ENCODE assay signal across 20 cellular contexts in the genomic region with DNA sequence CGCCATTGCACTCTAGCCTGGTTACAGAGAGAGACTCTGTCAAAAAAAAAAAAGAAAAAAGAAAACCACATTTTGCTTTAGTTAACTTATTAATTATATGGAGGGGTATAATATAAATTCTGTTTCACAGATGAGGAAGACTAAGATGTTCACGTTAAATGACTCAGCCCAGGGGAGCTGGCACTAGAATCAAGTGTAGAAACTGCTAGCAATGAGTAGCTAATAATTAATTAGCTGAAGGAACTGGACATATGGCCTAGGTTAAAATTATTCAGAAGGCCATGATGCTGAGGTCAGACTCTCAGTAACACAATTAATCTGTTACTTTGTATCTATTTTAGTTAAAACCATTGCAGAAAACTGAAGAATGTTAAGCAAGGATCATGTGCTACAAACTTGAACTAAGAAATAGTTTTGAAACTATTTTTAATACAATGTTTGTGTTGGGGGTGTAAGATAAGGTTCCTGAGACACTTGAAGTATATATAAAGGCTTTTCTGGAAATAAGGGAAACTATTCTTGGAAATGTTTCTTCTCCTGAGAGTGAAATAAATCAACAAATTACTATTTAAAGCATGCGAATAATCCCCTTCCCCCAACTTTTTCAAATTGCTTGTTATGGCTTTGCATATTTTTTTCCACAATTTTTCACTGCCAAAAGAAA.
DNase-seq lines count a peak whose midpoint lies in the region; ATAC-seq, FAIRE-seq and TF ChIP-seq lines count a peak whose summit lies in the region.
"Had no signal": no experiment of that assay in that cellular context is flagged by ENCODE, and none has a peak within 500 bp of the region (broad histone marks: within the 10 kb centered on the region; RNA-seq: fewer than 3 reads in every experiment).

No MANE protein-coding gene starts in this region.

- intact Hi-C loops in left ventricle myocardium inferior (cut with micrococcal nuclease) (no loop called here), kidney (cut with DNase I) (no loop called here), mucosa of descending colon (cut with DNase I, micrococcal nuclease) (no loop called here)

- no peak overlapping the region for H3K9ac ChIP-seq in kidney (ENCODE audit: low read length in 2 of 2)

- H3K4me3 Mint-ChIP-seq in HFFc6, result no peak overlapping the region
- H3K4me3 Mint-ChIP-seq: CD14-positive monocyte; CD8-positive, alpha-beta T cell had no signal

- H3K27ac Mint-ChIP-seq in HFFc6, result no peak overlapping the region
- H3K27ac Mint-ChIP-seq: CD14-positive monocyte; CD8-positive, alpha-beta T cell had no signal

- H3K36me3 ChIP-seq in left ventricle myocardium inferior (no peaks in the 10 kb centered on the region), right atrium auricular region (no peaks in the 10 kb centered on the region), kidney (ENCODE audit: control insufficient read depth in 1 of 2, insufficient read depth in 2 of 2, low read length in 2 of 2) (no peaks in the 10 kb centered on the region), mucosa of descending colon (ENCODE audit: low read depth) (no peaks in the 10 kb centered on the region)

- FAIRE-seq in kidney (lab: Jason Lieb, UNC), result peak; percentile 11
- FAIRE-seq: D721Med, G401.6, GM12891 had no signal

- ATAC-seq in GM21619 (IDR thresholded peaks at IDR 0.05; ENCODE audit: unreplicated experiment) (no peak), mucosa of descending colon (no peak)
- ATAC-seq: CD8-positive, alpha-beta T cell had no signal

- no peak for DNase-seq in left ventricle myocardium inferior
- no peak for DNase-seq in right atrium auricular region (ENCODE audit: low spot score)
- no peak for DNase-seq in kidney
- DNase-seq in retinal pigment epithelial cell (ENCODE audit: low read depth), result peak; percentile 21
- DNase-seq in HFFc6, result no peak
- DNase-seq in mucosa of descending colon, result no peak
- no peak for DNase-seq in mesenteric fat pad (ENCODE audit: low spot score)
- DNase-seq: CD8-positive, alpha-beta T cell; COR-L47; DMS153; DMS79 treated with DMSO at 0.1 percent for 48 hours; EL; HCEC 1CT had no signal

- H3K4me3 ChIP-seq in left ventricle myocardium inferior (no peak overlapping the region), right atrium auricular region (no peak overlapping the region), kidney (ENCODE audit: low read length in 2 of 2) (no peak overlapping the region), retinal pigment epithelial cell (ENCODE audit: low read length) (no peak overlapping the region), mucosa of descending colon (no peak overlapping the region)

- H3K27me3 Mint-ChIP-seq in HFFc6 (ENCODE audit: insufficient read depth), result no peaks in the 10 kb centered on the region

- H3K9me3 ChIP-seq in left ventricle myocardium inferior (replicated peaks) (peaks cover 8% of the 10 kb centered on the region), right atrium auricular region (no peaks in the 10 kb centered on the region), kidney (ENCODE audit: control insufficient read depth in 1 of 2, low read length in 2 of 2) (no peaks in the 10 kb centered on the region), mucosa of descending colon (no peaks in the 10 kb centered on the region)

- TF ChIP-seq CTCF in left ventricle myocardium inferior (IDR thresholded peaks at IDR 0.05; ENCODE audit: borderline replicate concordance), result no peak
- TF ChIP-seq CTCF in right atrium auricular region (IDR thresholded peaks at IDR 0.05), result no peak
- no peak for TF ChIP-seq CTCF in kidney (IDR thresholded peaks at IDR 0.05; ENCODE audit: borderline replicate concordance, extremely low read depth, insufficient read depth)
- no peak for TF ChIP-seq CTCF in retinal pigment epithelial cell (conservative IDR thresholded peaks at IDR 0.05; ENCODE audit: low read depth, low read length)
- no peak for TF ChIP-seq CTCF in HFFc6 (IDR thresholded peaks at IDR 0.05)
- no peak for TF ChIP-seq CTCF in mucosa of descending colon (IDR thresholded peaks at IDR 0.05)

- H3K27ac ChIP-seq in left ventricle myocardium inferior (replicated peaks) (peak overlapping the region; percentile 14), right atrium auricular region (no peak overlapping the region), kidney (ENCODE audit: low read depth in 2 of 2, low read length in 2 of 2) (no peak overlapping the region)
- H3K27ac ChIP-seq: 22Rv1, HL-60 had no signal

- H3K4me1 ChIP-seq in left ventricle myocardium inferior, result no peaks in the 10 kb centered on the region
- H3K4me1 ChIP-seq in right atrium auricular region, result no peaks in the 10 kb centered on the region
- H3K4me1 ChIP-seq in kidney (ENCODE audit: control insufficient read depth in 1 of 2, insufficient read depth in 1 of 2, low read depth in 1 of 2, low read length in 2 of 2), result no peaks in the 10 kb centered on the region
- H3K4me1 ChIP-seq in mucosa of descending colon (ENCODE audit: low read depth), result no peaks in the 10 kb centered on the region

- H3K9me3 Mint-ChIP-seq in HFFc6, result peaks cover 20% of the 10 kb centered on the region

- no peaks in the 10 kb centered on the region for H3K36me3 Mint-ChIP-seq in HFFc6 (ENCODE audit: low read depth)
- H3K36me3 Mint-ChIP-seq: CD14-positive monocyte; CD8-positive, alpha-beta T cell had no signal

- H3K27me3 ChIP-seq in left ventricle myocardium inferior (ENCODE audit: low read depth) (no peaks in the 10 kb centered on the region), right atrium auricular region (no peaks in the 10 kb centered on the region)

- no peaks in the 10 kb centered on the region for H3K4me1 Mint-ChIP-seq in HFFc6 (ENCODE audit: low read depth)
- H3K4me1 Mint-ChIP-seq: CD14-positive monocyte had no signal
